1 cellular context compared by ENCODE assay signal in the genomic region with DNA sequence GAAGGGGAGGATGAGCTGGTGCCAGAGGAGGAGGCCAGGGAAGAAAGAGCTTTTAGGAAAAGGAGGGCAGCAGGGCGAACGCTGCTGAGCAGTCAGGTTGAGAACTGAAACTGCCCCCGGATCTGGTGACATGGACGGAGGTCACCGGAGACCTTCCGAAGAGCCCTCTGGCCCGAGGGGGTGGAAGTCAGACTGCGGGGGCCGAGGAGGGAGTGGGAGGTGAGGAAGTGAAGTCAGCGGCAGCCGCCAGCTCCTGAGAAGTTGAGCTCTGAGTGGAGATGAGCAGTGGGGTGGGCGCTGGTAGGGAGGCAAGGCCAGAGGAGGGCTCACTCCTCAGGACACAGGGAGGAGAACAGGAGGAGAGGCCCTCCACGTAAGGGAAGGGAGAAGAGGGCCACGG.
TF ChIP-seq lines count a peak whose summit lies in the region.

No MANE protein-coding gene starts in this region.

TF ChIP-seq in H1, 55 proteins besides CTCF, POLR2A, EP300 and RAD21:
- TF ChIP-seq SAP30 (IDR thresholded peaks at IDR 0.05; ENCODE audit: insufficient read depth, insufficient replicate concordance, low read length) (no peak), BRCA1 (IDR thresholded peaks at IDR 0.05; ENCODE audit: low read depth, low read length) (no peak), GTF2F1 (IDR thresholded peaks at IDR 0.05; ENCODE audit: borderline replicate concordance, low read depth, low read length) (no peak), GABPA (IDR thresholded peaks at IDR 0.05; ENCODE audit: borderline replicate concordance, insufficient read depth, low read length) (no peak)
